14 cellular contexts compared by ENCODE assay signal in genomic region chr7:88278881-88279280, GRCh38. TPM values are rescaled to one million over a fixed set of nuclear protein-coding genes. Genes with fewer than 3 reads are reported as not detected.
DNase-seq lines count a peak whose midpoint lies in the region; ATAC-seq and TF ChIP-seq lines count a peak whose summit lies in the region.
"Had no signal": no experiment of that assay in that cellular context is flagged by ENCODE, and none has a peak within 500 bp of the region (broad histone marks: within the 10 kb centered on the region; RNA-seq: fewer than 3 reads in every experiment).

No MANE protein-coding gene starts in this region.

- ATAC-seq in left lobe of liver (peak; percentile 19), HG03521 (IDR thresholded peaks at IDR 0.05; ENCODE audit: unreplicated experiment) (no peak)
- ATAC-seq: SK-N-SH treated with all-trans-retinoic acid at 6 μM for 48 hours had no signal

- TF ChIP-seq POLR2A in NB4 (IDR thresholded peaks at IDR 0.05; ENCODE audit: extremely low read depth, insufficient read length), result no peak

- TF ChIP-seq CTCF in NB4 (IDR thresholded peaks at IDR 0.05; ENCODE audit: low read depth, low read length), result no peak
- no peak for TF ChIP-seq CTCF in cardiac fibroblast (IDR thresholded peaks at IDR 0.05; ENCODE audit: low read depth, low read length)

- peak; percentile 87 to 94 for DNase-seq in AML-193 (lab: John Stamatoyannopoulos, UW)
- peak; percentile 58 for DNase-seq in NB4 (ENCODE audit: low read depth)
- DNase-seq in cardiac fibroblast (ENCODE audit: low read depth in 2 of 2), result peak; percentile 30 to 54
- no peak for DNase-seq in left lobe of liver (ENCODE audit: low spot score)
- DNase-seq in HT-29 (ENCODE audit: low spot score), result no peak
- no peak for DNase-seq in HCEC 1CT
- DNase-seq in COR-L47 (lab: John Stamatoyannopoulos, UW), result no peak
- DNase-seq: ACHN, NCI-H524 treated with DMSO at 0.1 percent for 48 hours had no signal

- no peak overlapping the region for H3K4me3 ChIP-seq in NB4 (ENCODE audit: low read depth, low read length)
- H3K4me3 ChIP-seq in cardiac fibroblast (replicated peaks in 1 of 2; ENCODE audit: low read depth in 2 of 2, low read length in 2 of 2), result no peak overlapping the region
- H3K4me3 ChIP-seq: thoracic aorta had no signal

RNA-seq across cellular contexts. Expression of gene STEAP4, which starts 27.8 kb away (rescaled TPM):
- 28.3 TPM for total RNA-seq in left lobe of liver
- total RNA-seq in HT-29 (2014; rRNA removed; shearing (Covaris generic)), result 2.6 and 4.2 TPM in 2 replicates
- total RNA-seq: chondrocyte, glomerular endothelial cell had no signal

RNA-seq across cellular contexts. Expression of gene SRI, which starts 59.0 kb away (rescaled TPM):
- total RNA-seq in left lobe of liver, result 17.4 TPM
- total RNA-seq in HT-29 (2014; rRNA removed; shearing (Covaris generic)), result 105 and 119 TPM in 2 replicates

Comparison
In these comparisons a context has a peak if more than half of its experiments do, and no peak if none do; other contexts are left out.
1. DNase-seq: peak in AML-193 (2 of 2), NB4 (single experiment) and cardiac fibroblast (2 of 2); none in left lobe of liver (single experiment), HT-29 (single experiment), HCEC 1CT (single experiment) and COR-L47 (single experiment).